In the genomic region with DNA sequence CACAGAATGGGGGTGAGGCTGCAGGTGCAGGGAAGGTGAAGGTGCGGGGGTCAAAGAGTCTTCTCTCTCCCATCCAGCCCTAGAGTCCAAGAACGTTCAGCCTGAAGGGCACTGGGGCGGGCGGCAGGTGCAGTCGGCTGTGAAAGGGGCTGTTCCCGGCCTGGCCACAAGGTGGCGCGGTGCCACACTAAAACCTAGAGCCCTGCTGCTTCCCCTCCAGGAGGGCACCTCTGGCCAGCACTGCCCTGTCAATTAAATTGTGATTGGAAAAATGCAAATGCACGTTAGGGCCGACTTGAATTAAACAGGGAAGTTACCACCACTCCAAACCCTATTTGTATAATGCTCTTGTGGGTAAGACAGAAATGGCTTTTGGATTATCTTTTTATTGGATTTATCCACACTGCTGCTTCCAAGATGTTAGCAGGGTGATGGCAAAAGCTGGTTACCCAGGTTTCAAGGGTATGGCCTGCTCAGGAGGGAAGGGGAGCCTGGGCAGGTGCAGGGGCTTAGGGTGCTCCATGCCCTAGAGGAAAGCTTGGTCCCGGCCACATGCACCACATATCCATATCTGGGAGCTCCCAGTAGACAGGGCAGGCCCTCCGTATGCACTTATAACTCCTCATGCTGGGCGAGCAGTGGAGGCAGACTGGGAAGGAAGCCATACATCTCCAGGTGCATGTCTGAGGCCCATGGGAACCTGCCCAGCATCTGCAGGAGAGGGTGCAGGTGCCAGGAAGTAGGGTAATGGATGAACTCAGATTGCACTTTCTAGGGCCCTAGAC, we compare ENCODE assay signal across 8 cellular contexts.
DNase-seq lines count a peak whose midpoint lies in the region; ATAC-seq, FAIRE-seq and TF ChIP-seq lines count a peak whose summit lies in the region.

No MANE protein-coding gene starts in this region.

- no peaks in the 10 kb centered on the region for H3K79me2 ChIP-seq in endothelial cell of umbilical vein (ENCODE audit: control insufficient read depth, insufficient read depth, low read length)

- no peak for ATAC-seq in HG03175 (IDR thresholded peaks at IDR 0.05; ENCODE audit: unreplicated experiment)

- no peaks in the 10 kb centered on the region for H3K36me3 ChIP-seq in GM06990 (ENCODE audit: control insufficient read depth, insufficient read depth, low read length)
- H3K36me3 ChIP-seq in endothelial cell of umbilical vein (ENCODE audit: control insufficient read depth in 2 of 2, extremely low read depth in 1 of 2, insufficient read depth in 2 of 2, low read length in 2 of 2), result no peaks in the 10 kb centered on the region

- BruUV-seq in endothelial cell of umbilical vein (replicated peaks; lab: Mats Ljungman, UMichigan), result no TSS peak

- H3K9me1 ChIP-seq in endothelial cell of umbilical vein (replicated peaks; ENCODE audit: control insufficient read depth, extremely low read depth, insufficient read depth, low read length), result no peaks in the 10 kb centered on the region

- H3K27me3 ChIP-seq in GM06990 (replicated peaks; ENCODE audit: control insufficient read depth, insufficient read depth, low read length), result peaks cover 3% of the 10 kb centered on the region
- no peaks in the 10 kb centered on the region for H3K27me3 ChIP-seq in HL-60 (ENCODE audit: insufficient read depth, poor library complexity, severe bottlenecking)
- no peaks in the 10 kb centered on the region for H3K27me3 ChIP-seq in endothelial cell of umbilical vein (ENCODE audit: control insufficient read depth in 2 of 2, insufficient read depth in 2 of 2, low read length in 2 of 2)

- TF ChIP-seq POLR2A in endothelial cell of umbilical vein (IDR thresholded peaks at IDR 0.05; ENCODE audit: low read depth, low read length), result no peak

- no peak overlapping the region for H2AFZ ChIP-seq in endothelial cell of umbilical vein (ENCODE audit: low read depth, low read length)

- H3K9ac ChIP-seq in endothelial cell of umbilical vein (replicated peaks; ENCODE audit: extremely low read depth, insufficient read depth, low read length), result no peak overlapping the region

- dilution Hi-C loops in endothelial cell of umbilical vein (cut with MboI; ENCODE audit: extremely low pct_ligation_motif_present, low sequenced_read_pairs), result no loop called here

- FAIRE-seq in endothelial cell of umbilical vein (lab: Jason Lieb, UNC), result peak; percentile 83

- DNase-seq in GM06990 (ENCODE audit: extremely low read depth, insufficient read length) (peak; percentile 60), HL-60 (ENCODE audit: low read depth in 1 of 2, low spot score in 1 of 2) (peak; percentile 15 to 60), NOMO-1 treated with DMSO at 0.1 percent for 48 hours (lab: John Stamatoyannopoulos, UW; ENCODE audit: unreplicated experiment) (peak; percentile 35), endothelial cell of umbilical vein (ENCODE audit: low read depth, low spot score) (peak; percentile 52), mucosa of gallbladder (ENCODE audit: low spot score) (peak; percentile 84)
- peak; percentile 5 for DNase-seq in activated CD8-positive, alpha-beta memory T cell treated with anti-CD3 and anti-CD28 coated beads, Interleukin-2, amount 50 U/mL, for 1 hour (ENCODE audit: extremely low read depth)
- DNase-seq in stimulated activated CD8-positive, alpha-beta memory T cell treated with anti-CD3 and anti-CD28 coated beads, Interleukin-4, amount 100 ng/mL, for 4 hours (ENCODE audit: low read depth in 2 of 2, low spot score in 1 of 2), result peak; percentile 30 to 52

- H3K27ac ChIP-seq in HL-60 (replicated peaks), result no peak overlapping the region
- H3K27ac ChIP-seq in endothelial cell of umbilical vein (ENCODE audit: insufficient read depth, low read depth, low read length), result no peak overlapping the region

- H3K4me3 ChIP-seq in GM06990 (replicated peaks; ENCODE audit: low read depth, low read length), result no peak overlapping the region
- no peak overlapping the region for H3K4me3 ChIP-seq in HL-60 (replicated peaks; ENCODE audit: insufficient read depth, low read length)
- H3K4me3 ChIP-seq in endothelial cell of umbilical vein (replicated peaks in 1 of 3; ENCODE audit: insufficient read depth in 1 of 3, low read depth in 1 of 3, low read length in 3 of 3), result no peak overlapping the region

- no peaks in the 10 kb centered on the region for H3K9me3 ChIP-seq in endothelial cell of umbilical vein (replicated peaks; ENCODE audit: control insufficient read depth, insufficient read depth, low read length)

- peak; percentile 93 for TF ChIP-seq CTCF in GM06990 (IDR thresholded peaks at IDR 0.05; ENCODE audit: insufficient read depth, low read length, poor library complexity, severe bottlenecking)
- peak; percentile 71 for TF ChIP-seq CTCF in HL-60 (IDR thresholded peaks at IDR 0.05; ENCODE audit: insufficient read depth, low read length)
- TF ChIP-seq CTCF in endothelial cell of umbilical vein (IDR thresholded peaks at IDR 0.05; ENCODE audit: extremely low read depth in 1 of 2, insufficient read depth in 1 of 2, low read depth in 1 of 2, low read length in 2 of 2), result peak; percentile 86 to 96

- POLR2A ChIA-PET in endothelial cell of umbilical vein (lab: Charles Lee), result no interaction called here

- H4K20me1 ChIP-seq in endothelial cell of umbilical vein (replicated peaks; ENCODE audit: control insufficient read depth, extremely low read depth, insufficient read depth, low read length), result no peaks in the 10 kb centered on the region

- intact Hi-C loops in endothelial cell of umbilical vein (cut with micrococcal nuclease), result loop anchor here (1.0 kb wide), 2 partner anchors 160 to 230 kb away; no protein-coding TSS in a partner anchor

- no peak overlapping the region for H3K4me2 ChIP-seq in endothelial cell of umbilical vein (ENCODE audit: insufficient read depth, low read length)

- CTCF ChIA-PET in endothelial cell of umbilical vein (lab: Charles Lee), result interaction anchor here (0.6 to 12.7 kb wide), 16 partner anchors 9 to 233 kb away, joined by 3 to 151 read pairs (median 4); no protein-coding TSS in a partner anchor

- H3K4me1 ChIP-seq in endothelial cell of umbilical vein (ENCODE audit: control insufficient read depth, extremely low read depth, insufficient read depth, low read length), result no peaks in the 10 kb centered on the region

TF ChIP-seq in endothelial cell of umbilical vein, 7 proteins besides CTCF, POLR2A, EP300 and RAD21:
- TF ChIP-seq, protein P1, sequence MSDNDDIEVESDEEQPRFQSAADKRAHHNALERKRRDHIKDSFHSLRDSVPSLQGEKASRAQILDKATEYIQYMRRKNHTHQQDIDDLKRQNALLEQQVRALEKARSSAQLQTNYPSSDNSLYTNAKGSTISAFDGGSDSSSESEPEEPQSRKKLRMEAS (IDR thresholded peaks at IDR 0.05; ENCODE audit: insufficient read depth, insufficient read length), result no peak
- TF ChIP-seq FOS (IDR thresholded peaks at IDR 0.05; ENCODE audit: borderline replicate concordance, insufficient read depth, low read length) (no peak), MYC (IDR thresholded peaks at IDR 0.05; ENCODE audit: low read depth, low read length) (no peak), JUN (IDR thresholded peaks at IDR 0.05; ENCODE audit: borderline replicate concordance, insufficient read depth, insufficient read length, low read depth) (no peak), GATA2 (IDR thresholded peaks at IDR 0.05; ENCODE audit: insufficient read depth, insufficient read length, low read depth, low read length) (no peak), POLR2AphosphoS5 (IDR thresholded peaks at IDR 0.05; ENCODE audit: insufficient read depth, low read depth, low read length) (no peak), EZH2 (IDR thresholded peaks at IDR 0.05; ENCODE audit: borderline replicate concordance, low read depth, low read length, severe bottlenecking) (no peak)

Comparison
In these comparisons a context has a peak if more than half of its experiments do, and no peak if none do; other contexts are left out.
1. DNase-seq: peak in every context shown above with its lines; median percentile 84 in mucosa of gallbladder; 60 in GM06990; 52 in endothelial cell of umbilical vein; 41 in stimulated activated CD8-positive, alpha-beta memory T cell treated with anti-CD3 and anti-CD28 coated beads, Interleukin-4, amount 100 ng/mL, for 4 hours; 38 in HL-60; 35 in NOMO-1 treated with DMSO at 0.1 percent for 48 hours; 5 in activated CD8-positive, alpha-beta memory T cell treated with anti-CD3 and anti-CD28 coated beads, Interleukin-2, amount 50 U/mL, for 1 hour.